ENCODE assay signal across 8 cellular contexts in genomic region chr17:44587339-44587738, GRCh38. TPM values are rescaled to one million over a fixed set of nuclear protein-coding genes. Genes with fewer than 3 reads are reported as not detected.
DNase-seq lines count a peak whose midpoint lies in the region; ATAC-seq and TF ChIP-seq lines count a peak whose summit lies in the region.

No MANE protein-coding gene starts in this region.

- no peak overlapping the region for H3K9ac ChIP-seq in mesenchymal stem cell (ENCODE audit: low read length)

- peak overlapping the region; percentile 98 for H2AK5ac ChIP-seq in mesenchymal stem cell (ENCODE audit: low read length, severe bottlenecking)

- H3K23ac ChIP-seq in mesenchymal stem cell (ENCODE audit: low read length in 2 of 2), result no peak overlapping the region

- H3K4me2 ChIP-seq in mesenchymal stem cell (ENCODE audit: low read length, poor library complexity, severe bottlenecking), result peak overlapping the region; percentile 47

- peak overlapping the region; percentile 48 for H4K91ac ChIP-seq in mesenchymal stem cell (ENCODE audit: low read length)

- peaks cover 13% of the 10 kb centered on the region for H3K4me1 ChIP-seq in mesenchymal stem cell (ENCODE audit: control insufficient read depth, insufficient read depth, low read depth, low read length)

- peak overlapping the region; percentile 99 for H3K27ac ChIP-seq in mesenchymal stem cell (ENCODE audit: low read length, poor library complexity, severe bottlenecking)

- no peaks in the 10 kb centered on the region for H3K79me1 ChIP-seq in mesenchymal stem cell (replicated peaks; ENCODE audit: low read length, poor library complexity, severe bottlenecking)

- ATAC-seq in GM19452 (IDR thresholded peaks at IDR 0.05; ENCODE audit: unreplicated experiment) (no peak), HG02938 (IDR thresholded peaks at IDR 0.05; ENCODE audit: unreplicated experiment) (no peak), GM21423 (IDR thresholded peaks at IDR 0.05; ENCODE audit: unreplicated experiment) (no peak), HG02970 (IDR thresholded peaks at IDR 0.05; ENCODE audit: low FRiP score, unreplicated experiment) (no peak)

- H3K36me3 ChIP-seq in MG63 (no peaks in the 10 kb centered on the region), mesenchymal stem cell (ENCODE audit: control insufficient read depth in 1 of 2, insufficient read depth in 2 of 2, low read depth in 1 of 2, low read length in 2 of 2) (no peaks in the 10 kb centered on the region)

- H3K4ac ChIP-seq in mesenchymal stem cell (ENCODE audit: low read depth in 1 of 2, low read length in 2 of 2), result peak overlapping the region in 1 of 2 experiments; percentile 57

- no peak overlapping the region for H3K4me3 ChIP-seq in MG63
- H3K4me3 ChIP-seq in mesenchymal stem cell (ENCODE audit: insufficient read depth in 1 of 2, low read depth in 1 of 2, low read length in 2 of 2), result no peak overlapping the region

- no peak for TF ChIP-seq CTCF in AG09319 (IDR thresholded peaks at IDR 0.05; ENCODE audit: low read depth, low read length)

- WGBS in mesenchymal stem cell, result 0% methylated on average over 1 of the region's 2 CpGs

- H3K27me3 ChIP-seq in MG63, result no peaks in the 10 kb centered on the region
- no peaks in the 10 kb centered on the region for H3K27me3 ChIP-seq in mesenchymal stem cell (ENCODE audit: control insufficient read depth in 1 of 2, insufficient read depth in 1 of 2, low read length in 2 of 2)

- no peak overlapping the region for H4K8ac ChIP-seq in mesenchymal stem cell (ENCODE audit: low read length)

- H2BK120ac ChIP-seq in mesenchymal stem cell (ENCODE audit: low read depth, low read length), result peak overlapping the region; percentile 46

- peak overlapping the region; percentile 99 for H2BK5ac ChIP-seq in mesenchymal stem cell (ENCODE audit: low read depth, low read length, poor library complexity, severe bottlenecking)

- H2BK15ac ChIP-seq in mesenchymal stem cell (ENCODE audit: low read depth, poor library complexity, severe bottlenecking), result peak overlapping the region; percentile 55

- DNase-seq in AG09319 (ENCODE audit: extremely low read depth, low read depth), result peak; percentile 63
- peak; percentile 81 for DNase-seq in MG63
- DNase-seq in dedifferentiated amniotic fluid mesenchymal stem cell (ENCODE audit: extremely low spot score), result peak; percentile 74
- DNase-seq in mesenchymal stem cell, result peak; percentile 97

- H3K9me3 ChIP-seq in MG63, result no peaks in the 10 kb centered on the region
- no peaks in the 10 kb centered on the region for H3K9me3 ChIP-seq in mesenchymal stem cell (ENCODE audit: control insufficient read depth, low read length)

- H2BK12ac ChIP-seq in mesenchymal stem cell (ENCODE audit: low read length in 2 of 2), result no peak overlapping the region

- H3K18ac ChIP-seq in mesenchymal stem cell (ENCODE audit: low read depth in 1 of 2, low read length in 2 of 2), result peak overlapping the region; percentile 9 to 94

- H3K14ac ChIP-seq in mesenchymal stem cell (ENCODE audit: low read length in 2 of 2), result no peak overlapping the region

- no peak overlapping the region for H2AFZ ChIP-seq in mesenchymal stem cell (ENCODE audit: low read depth, low read length)

RNA-seq across cellular contexts. Expression of gene FZD2, which starts 30.1 kb away (rescaled TPM):
- total RNA-seq in MG63 (2014; rRNA removed; shearing (Covaris generic); ENCODE audit: low replicate concordance), result 29.6 and 46.3 TPM in 2 replicates
- 43.8 TPM for polyA plus RNA-seq in mesenchymal stem cell (2013, experiment 1 of 2)
- polyA plus RNA-seq in mesenchymal stem cell (2013, experiment 2 of 2), result 45.5 TPM
